Comparison of ENCODE assay signal across 1 cellular context in the genomic region with DNA sequence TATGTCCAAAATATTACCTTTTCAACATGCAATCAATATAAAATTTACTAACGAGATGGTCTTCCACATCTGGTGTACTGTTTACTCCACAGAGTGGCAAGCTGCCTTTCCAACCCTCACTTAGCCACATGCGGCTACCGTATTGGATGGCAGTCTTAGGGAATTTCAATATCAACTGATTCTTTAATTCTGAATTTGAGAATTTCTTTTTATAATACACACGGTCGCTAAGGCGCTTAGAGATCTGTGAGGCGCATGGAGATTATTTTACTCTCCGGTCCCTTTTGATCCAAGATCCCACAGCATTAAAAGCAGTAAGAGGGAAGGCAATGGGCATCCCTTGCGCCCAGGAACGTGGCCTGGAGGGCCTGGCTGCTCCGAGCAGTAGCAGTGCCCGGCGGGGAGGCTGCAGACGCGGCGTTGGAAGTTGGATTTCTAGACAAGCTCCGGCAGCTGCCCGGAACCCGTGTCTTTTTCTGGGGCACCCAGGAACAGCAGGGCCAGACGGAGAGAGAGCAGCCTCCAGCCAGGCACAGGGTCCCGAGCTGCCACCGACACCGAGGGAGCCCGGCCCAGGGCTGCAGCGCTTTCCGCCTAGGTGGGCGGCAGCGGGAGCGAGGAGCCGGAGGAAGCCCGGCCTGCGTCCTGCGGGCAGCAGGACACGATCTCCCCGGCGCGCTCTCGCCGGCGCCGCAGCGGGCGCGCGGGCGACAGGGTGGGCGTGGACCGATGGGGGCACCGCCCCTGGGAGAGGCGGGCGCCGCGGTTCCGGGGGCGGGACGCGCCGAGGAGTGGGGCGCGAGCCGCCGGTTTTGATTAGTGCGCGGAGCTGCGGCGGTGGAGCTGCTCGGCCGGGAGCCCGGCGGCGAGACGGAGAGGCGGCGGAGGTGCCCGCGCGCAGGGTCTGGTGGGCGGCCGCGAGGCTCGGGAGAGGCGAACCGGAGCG.
TF ChIP-seq lines count a peak whose summit lies in the region.

Gene UGCG, plus strand, starts transcription at position 819 of the 946 bp plus-strand sequence. CDS start 402 bp downstream, outside the sequence.

TF ChIP-seq in HepG2, 621 proteins besides CTCF, POLR2A, EP300 and RAD21 (continued from another document and continues in another):
- TF ChIP-seq, protein P1, sequence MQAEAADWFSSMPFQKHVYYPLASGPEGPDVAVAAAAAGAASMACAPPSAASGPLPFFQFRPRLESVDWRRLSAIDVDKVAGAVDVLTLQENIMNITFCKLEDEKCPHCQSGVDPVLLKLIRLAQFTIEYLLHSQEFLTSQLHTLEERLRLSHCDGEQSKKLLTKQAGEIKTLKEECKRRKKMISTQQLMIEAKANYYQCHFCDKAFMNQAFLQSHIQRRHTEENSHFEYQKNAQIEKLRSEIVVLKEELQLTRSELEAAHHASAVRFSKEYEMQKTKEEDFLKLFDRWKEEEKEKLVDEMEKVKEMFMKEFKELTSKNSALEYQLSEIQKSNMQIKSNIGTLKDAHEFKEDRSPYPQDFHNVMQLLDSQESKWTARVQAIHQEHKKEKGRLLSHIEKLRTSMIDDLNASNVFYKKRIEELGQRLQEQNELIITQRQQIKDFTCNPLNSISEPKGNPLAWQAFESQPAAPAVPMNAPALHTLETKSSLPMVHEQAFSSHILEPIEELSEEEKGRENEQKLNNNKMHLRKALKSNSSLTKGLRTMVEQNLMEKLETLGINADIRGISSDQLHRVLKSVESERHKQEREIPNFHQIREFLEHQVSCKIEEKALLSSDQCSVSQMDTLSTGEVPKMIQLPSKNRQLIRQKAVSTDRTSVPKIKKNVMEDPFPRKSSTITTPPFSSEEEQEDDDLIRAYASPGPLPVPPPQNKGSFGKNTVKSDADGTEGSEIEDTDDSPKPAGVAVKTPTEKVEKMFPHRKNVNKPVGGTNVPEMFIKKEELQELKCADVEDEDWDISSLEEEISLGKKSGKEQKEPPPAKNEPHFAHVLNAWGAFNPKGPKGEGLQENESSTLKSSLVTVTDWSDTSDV (CRISPR knock-in tag; IDR thresholded peaks at IDR 0.05), result 0 out of 2 replicates have a peak, but pooled peaks have one; percentile 75
- no peak for TF ChIP-seq ZNF597 (CRISPR knock-in tag; IDR thresholded peaks at IDR 0.05)
- no peak for TF ChIP-seq CENPX (CRISPR knock-in tag; IDR thresholded peaks at IDR 0.05)
- no peak for TF ChIP-seq ZNF382 (CRISPR knock-in tag; IDR thresholded peaks at IDR 0.05; ENCODE audit: borderline replicate concordance)
- TF ChIP-seq, protein P2, sequence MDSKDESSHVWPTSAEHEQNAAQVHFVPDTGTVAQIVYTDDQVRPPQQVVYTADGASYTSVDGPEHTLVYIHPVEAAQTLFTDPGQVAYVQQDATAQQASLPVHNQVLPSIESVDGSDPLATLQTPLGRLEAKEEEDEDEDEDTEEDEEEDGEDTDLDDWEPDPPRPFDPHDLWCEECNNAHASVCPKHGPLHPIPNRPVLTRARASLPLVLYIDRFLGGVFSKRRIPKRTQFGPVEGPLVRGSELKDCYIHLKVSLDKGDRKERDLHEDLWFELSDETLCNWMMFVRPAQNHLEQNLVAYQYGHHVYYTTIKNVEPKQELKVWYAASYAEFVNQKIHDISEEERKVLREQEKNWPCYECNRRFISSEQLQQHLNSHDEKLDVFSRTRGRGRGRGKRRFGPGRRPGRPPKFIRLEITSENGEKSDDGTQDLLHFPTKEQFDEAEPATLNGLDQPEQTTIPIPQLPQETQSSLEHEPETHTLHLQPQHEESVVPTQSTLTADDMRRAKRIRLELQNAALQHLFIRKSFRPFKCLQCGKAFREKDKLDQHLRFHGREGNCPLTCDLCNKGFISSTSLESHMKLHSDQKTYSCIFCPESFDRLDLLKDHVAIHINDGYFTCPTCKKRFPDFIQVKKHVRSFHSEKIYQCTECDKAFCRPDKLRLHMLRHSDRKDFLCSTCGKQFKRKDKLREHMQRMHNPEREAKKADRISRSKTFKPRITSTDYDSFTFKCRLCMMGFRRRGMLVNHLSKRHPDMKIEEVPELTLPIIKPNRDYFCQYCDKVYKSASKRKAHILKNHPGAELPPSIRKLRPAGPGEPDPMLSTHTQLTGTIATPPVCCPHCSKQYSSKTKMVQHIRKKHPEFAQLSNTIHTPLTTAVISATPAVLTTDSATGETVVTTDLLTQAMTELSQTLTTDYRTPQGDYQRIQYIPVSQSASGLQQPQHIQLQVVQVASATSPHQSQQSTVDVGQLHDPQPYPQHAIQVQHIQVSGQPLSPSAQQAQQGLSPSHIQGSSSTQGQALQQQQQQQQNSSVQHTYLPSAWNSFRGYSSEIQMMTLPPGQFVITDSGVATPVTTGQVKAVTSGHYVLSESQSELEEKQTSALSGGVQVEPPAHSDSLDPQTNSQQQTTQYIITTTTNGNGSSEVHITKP (CRISPR knock-in tag; IDR thresholded peaks at IDR 0.05; ENCODE audit: low read depth), result no peak
- TF ChIP-seq ZNF724P (CRISPR knock-in tag; IDR thresholded peaks at IDR 0.05; ENCODE audit: borderline replicate concordance), result peak; percentile 77; the same call in 1 of the 2 replicates
- no peak for TF ChIP-seq ZNF34 (CRISPR knock-in tag; IDR thresholded peaks at IDR 0.05; ENCODE audit: borderline replicate concordance)
- no peak for TF ChIP-seq EEA1 (CRISPR knock-in tag; IDR thresholded peaks at IDR 0.05; ENCODE audit: borderline replicate concordance)
- TF ChIP-seq KLF15 (CRISPR knock-in tag; IDR thresholded peaks at IDR 0.05; ENCODE audit: borderline replicate concordance), result 0 out of 2 replicates have a peak, but pooled peaks have one; percentile 30
- TF ChIP-seq ZNF788 (CRISPR knock-in tag; IDR thresholded peaks at IDR 0.05; ENCODE audit: borderline replicate concordance), result peak; percentile 66; the same call in 1 of the 2 replicates
- TF ChIP-seq REPIN1 (CRISPR knock-in tag; IDR thresholded peaks at IDR 0.05; ENCODE audit: borderline replicate concordance, low read depth), result no peak; the same call in 1 of the 2 replicates
- no peak for TF ChIP-seq DBP (CRISPR knock-in tag; IDR thresholded peaks at IDR 0.05; ENCODE audit: not compliant biosample characterization)
- peak; percentile 32; the same call in 1 of the 2 replicates for TF ChIP-seq ZNF607 (CRISPR knock-in tag; IDR thresholded peaks at IDR 0.05; ENCODE audit: borderline replicate concordance)
- no peak for TF ChIP-seq NFE2L2 (IDR thresholded peaks at IDR 0.05; ENCODE audit: low read length)
- TF ChIP-seq ZSCAN31 (CRISPR knock-in tag; IDR thresholded peaks at IDR 0.05; ENCODE audit: low read depth), result peak; percentile 98
- no peak for TF ChIP-seq GTF3A (CRISPR knock-in tag; conservative IDR thresholded peaks at IDR 0.05)
- TF ChIP-seq MTF1 (CRISPR knock-in tag; IDR thresholded peaks at IDR 0.05), result no peak
- TF ChIP-seq ZFP90 (CRISPR knock-in tag; IDR thresholded peaks at IDR 0.05; ENCODE audit: borderline replicate concordance), result peak; percentile 74
- TF ChIP-seq ZNF234 (CRISPR knock-in tag; conservative IDR thresholded peaks at IDR 0.05), result no peak; the same call in 1 of the 2 replicates
- peak; percentile 76; the same call in 2 of the 3 replicates for TF ChIP-seq MXI1 (IDR thresholded peaks at IDR 0.05; ENCODE audit: borderline replicate concordance, low read depth, low read length)
- TF ChIP-seq GPBP1L1 (CRISPR knock-in tag; IDR thresholded peaks at IDR 0.05), result no peak
- TF ChIP-seq MBNL3 (CRISPR knock-in tag; conservative IDR thresholded peaks at IDR 0.05), result no peak
- no peak for TF ChIP-seq TRAFD1 (CRISPR knock-in tag; IDR thresholded peaks at IDR 0.05; ENCODE audit: borderline replicate concordance)
- no peak for TF ChIP-seq ADNP (CRISPR knock-in tag; IDR thresholded peaks at IDR 0.05)
- TF ChIP-seq FUBP1 (CRISPR knock-in tag; IDR thresholded peaks at IDR 0.05; ENCODE audit: borderline replicate concordance), result no peak
- TF ChIP-seq ZKSCAN5 (CRISPR knock-in tag; IDR thresholded peaks at IDR 0.05), result no peak
- TF ChIP-seq ZNF205 (CRISPR knock-in tag; IDR thresholded peaks at IDR 0.05), result peak; percentile 57; the same call in 1 of the 2 replicates
- TF ChIP-seq, protein P3, sequence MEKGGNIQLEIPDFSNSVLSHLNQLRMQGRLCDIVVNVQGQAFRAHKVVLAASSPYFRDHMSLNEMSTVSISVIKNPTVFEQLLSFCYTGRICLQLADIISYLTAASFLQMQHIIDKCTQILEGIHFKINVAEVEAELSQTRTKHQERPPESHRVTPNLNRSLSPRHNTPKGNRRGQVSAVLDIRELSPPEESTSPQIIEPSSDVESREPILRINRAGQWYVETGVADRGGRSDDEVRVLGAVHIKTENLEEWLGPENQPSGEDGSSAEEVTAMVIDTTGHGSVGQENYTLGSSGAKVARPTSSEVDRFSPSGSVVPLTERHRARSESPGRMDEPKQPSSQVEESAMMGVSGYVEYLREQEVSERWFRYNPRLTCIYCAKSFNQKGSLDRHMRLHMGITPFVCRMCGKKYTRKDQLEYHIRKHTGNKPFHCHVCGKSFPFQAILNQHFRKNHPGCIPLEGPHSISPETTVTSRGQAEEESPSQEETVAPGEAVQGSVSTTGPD (CRISPR knock-in tag; IDR thresholded peaks at IDR 0.05), result no peak
- no peak for TF ChIP-seq RERE (CRISPR knock-in tag; IDR thresholded peaks at IDR 0.05; ENCODE audit: low read depth)
